2 cellular contexts compared by ENCODE assay signal in genomic region chr21:45632165-45632896, GRCh38.
TF ChIP-seq lines count a peak whose summit lies in the region.

No MANE protein-coding gene starts in this region.

TF ChIP-seq in SK-N-SH, 30 proteins besides CTCF, POLR2A, EP300 and RAD21 (continued from another document):
- TF ChIP-seq, protein P1, sequence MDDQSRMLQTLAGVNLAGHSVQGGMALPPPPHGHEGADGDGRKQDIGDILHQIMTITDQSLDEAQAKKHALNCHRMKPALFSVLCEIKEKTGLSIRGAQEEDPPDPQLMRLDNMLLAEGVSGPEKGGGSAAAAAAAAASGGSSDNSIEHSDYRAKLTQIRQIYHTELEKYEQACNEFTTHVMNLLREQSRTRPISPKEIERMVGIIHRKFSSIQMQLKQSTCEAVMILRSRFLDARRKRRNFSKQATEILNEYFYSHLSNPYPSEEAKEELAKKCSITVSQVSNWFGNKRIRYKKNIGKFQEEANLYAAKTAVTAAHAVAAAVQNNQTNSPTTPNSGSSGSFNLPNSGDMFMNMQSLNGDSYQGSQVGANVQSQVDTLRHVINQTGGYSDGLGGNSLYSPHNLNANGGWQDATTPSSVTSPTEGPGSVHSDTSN (IDR thresholded peaks at IDR 0.05), result no peak
- TF ChIP-seq JUND (IDR thresholded peaks at IDR 0.05) (no peak), YY1 (IDR thresholded peaks at IDR 0.05; ENCODE audit: low read depth) (no peak), TCF12 (IDR thresholded peaks at IDR 0.05) (no peak), NFIC (IDR thresholded peaks at IDR 0.05; ENCODE audit: borderline replicate concordance) (no peak), ELF1 (IDR thresholded peaks at IDR 0.05) (no peak)
- TF ChIP-seq, protein P2, sequence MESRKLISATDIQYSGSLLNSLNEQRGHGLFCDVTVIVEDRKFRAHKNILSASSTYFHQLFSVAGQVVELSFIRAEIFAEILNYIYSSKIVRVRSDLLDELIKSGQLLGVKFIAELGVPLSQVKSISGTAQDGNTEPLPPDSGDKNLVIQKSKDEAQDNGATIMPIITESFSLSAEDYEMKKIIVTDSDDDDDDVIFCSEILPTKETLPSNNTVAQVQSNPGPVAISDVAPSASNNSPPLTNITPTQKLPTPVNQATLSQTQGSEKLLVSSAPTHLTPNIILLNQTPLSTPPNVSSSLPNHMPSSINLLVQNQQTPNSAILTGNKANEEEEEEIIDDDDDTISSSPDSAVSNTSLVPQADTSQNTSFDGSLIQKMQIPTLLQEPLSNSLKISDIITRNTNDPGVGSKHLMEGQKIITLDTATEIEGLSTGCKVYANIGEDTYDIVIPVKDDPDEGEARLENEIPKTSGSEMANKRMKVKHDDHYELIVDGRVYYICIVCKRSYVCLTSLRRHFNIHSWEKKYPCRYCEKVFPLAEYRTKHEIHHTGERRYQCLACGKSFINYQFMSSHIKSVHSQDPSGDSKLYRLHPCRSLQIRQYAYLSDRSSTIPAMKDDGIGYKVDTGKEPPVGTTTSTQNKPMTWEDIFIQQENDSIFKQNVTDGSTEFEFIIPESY (IDR thresholded peaks at IDR 0.05; ENCODE audit: borderline replicate concordance, low read depth), result no peak

TF ChIP-seq in SK-N-SH treated with all-trans-retinoic acid at 6 μM for 48 hours, 23 proteins besides CTCF, POLR2A, EP300 and RAD21 (continued from another document):
- TF ChIP-seq, protein P3, sequence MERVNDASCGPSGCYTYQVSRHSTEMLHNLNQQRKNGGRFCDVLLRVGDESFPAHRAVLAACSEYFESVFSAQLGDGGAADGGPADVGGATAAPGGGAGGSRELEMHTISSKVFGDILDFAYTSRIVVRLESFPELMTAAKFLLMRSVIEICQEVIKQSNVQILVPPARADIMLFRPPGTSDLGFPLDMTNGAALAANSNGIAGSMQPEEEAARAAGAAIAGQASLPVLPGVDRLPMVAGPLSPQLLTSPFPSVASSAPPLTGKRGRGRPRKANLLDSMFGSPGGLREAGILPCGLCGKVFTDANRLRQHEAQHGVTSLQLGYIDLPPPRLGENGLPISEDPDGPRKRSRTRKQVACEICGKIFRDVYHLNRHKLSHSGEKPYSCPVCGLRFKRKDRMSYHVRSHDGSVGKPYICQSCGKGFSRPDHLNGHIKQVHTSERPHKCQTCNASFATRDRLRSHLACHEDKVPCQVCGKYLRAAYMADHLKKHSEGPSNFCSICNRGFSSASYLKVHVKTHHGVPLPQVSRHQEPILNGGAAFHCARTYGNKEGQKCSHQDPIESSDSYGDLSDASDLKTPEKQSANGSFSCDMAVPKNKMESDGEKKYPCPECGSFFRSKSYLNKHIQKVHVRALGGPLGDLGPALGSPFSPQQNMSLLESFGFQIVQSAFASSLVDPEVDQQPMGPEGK (CRISPR knock-in tag; IDR thresholded peaks at IDR 0.05; ENCODE audit: borderline replicate concordance), result no peak
- no peak for TF ChIP-seq ZFP3 (CRISPR knock-in tag; IDR thresholded peaks at IDR 0.05)
- TF ChIP-seq POU6F1 (CRISPR knock-in tag; IDR thresholded peaks at IDR 0.05; ENCODE audit: borderline replicate concordance, low read depth), result no peak
- TF ChIP-seq TSHZ2 (CRISPR knock-in tag; IDR thresholded peaks at IDR 0.05), result no peak
- no peak for TF ChIP-seq SNAI2 (CRISPR knock-in tag; IDR thresholded peaks at IDR 0.05)
- TF ChIP-seq RARB (CRISPR knock-in tag; IDR thresholded peaks at IDR 0.05), result no peak
TF ChIP-seq in SK-N-SH treated with all-trans-retinoic acid at 6 μM for 48 hours: peak in this region for 0.
